19 cellular contexts compared by ENCODE assay signal in the genomic region with DNA sequence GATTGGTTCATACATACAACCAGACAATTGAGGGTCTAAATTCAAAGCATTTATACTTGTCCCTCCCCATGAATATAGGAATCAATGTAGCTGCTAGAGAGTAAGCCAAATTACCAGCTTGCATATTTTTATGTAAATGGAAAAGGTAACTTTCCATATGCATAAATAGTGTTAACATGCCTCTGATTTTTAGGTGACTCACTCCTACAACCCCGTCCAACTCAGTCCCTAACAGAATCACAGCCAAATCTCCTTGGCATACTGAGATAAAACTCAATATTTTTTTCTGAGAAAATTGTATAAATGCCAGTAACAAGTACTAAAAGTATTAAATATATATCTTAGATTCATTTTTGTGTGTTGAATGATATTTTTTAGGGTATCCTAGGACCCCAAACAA.
"Had no signal": no experiment of that assay in that cellular context is flagged by ENCODE, and none has a peak within 500 bp of the region (broad histone marks: within the 10 kb centered on the region; RNA-seq: fewer than 3 reads in every experiment).

No MANE protein-coding gene starts in this region.

- H3K4me3 Mint-ChIP-seq: activated CD4-positive, alpha-beta memory T cell treated with anti-CD3 and anti-CD28 coated beads, Interleukin-2, amount 10 ng/mL, durations not matched to agents 7 days and 5 days; activated T-cell treated with anti-CD3 and anti-CD28 coated beads, Interleukin-2, amount 50 U/mL, for 4 hours; brain; naive B cell had no signal

- H3K36me3 Mint-ChIP-seq: brain, naive B cell had no signal

- ATAC-seq: activated T-cell treated with anti-CD3 and anti-CD28 coated beads, Interleukin-2, amount 50 U/mL, for 4 hours; left lung had no signal

- H3K4me3 ChIP-seq: adrenal gland, left lung, skin epidermis had no signal

- H3K9me3 Mint-ChIP-seq: activated CD4-positive, alpha-beta memory T cell treated with anti-CD3 and anti-CD28 coated beads, Interleukin-2, amount 10 ng/mL, durations not matched to agents 7 days and 5 days; activated T-cell treated with anti-CD3 and anti-CD28 coated beads, Interleukin-2, amount 50 U/mL, for 4 hours had no signal

- H3K27me3 Mint-ChIP-seq: activated CD4-positive, alpha-beta memory T cell treated with anti-CD3 and anti-CD28 coated beads, Interleukin-2, amount 10 ng/mL, durations not matched to agents 7 days and 5 days; brain; naive B cell had no signal

- DNase-seq: activated CD4-positive, alpha-beta memory T cell treated with anti-CD3 and anti-CD28 coated beads, Interleukin-2, amount 10 ng/mL, durations not matched to agents 7 days and 5 days; activated CD4-positive, alpha-beta T cell treated with anti-CD3 and anti-CD28 coated beads for 4 hours; activated effector memory CD4-positive, alpha-beta T cell treated with Interleukin-2 at 50 U/mL for 16 hours; activated naive CD4-positive, alpha-beta T cell treated with anti-CD3 and anti-CD28 coated beads, Interleukin-2, amount 50 U/mL, for 16 hours; activated T-cell treated with anti-CD3 and anti-CD28 coated beads, Interleukin-2, amount 50 U/mL, for 4 hours; adrenal gland; cerebellar nuclear complex; effector CD8-positive, alpha-beta T cell; hippocampal formation; kidney; left lung; naive B cell; stimulated activated CD4-positive, alpha-beta T cell treated with anti-CD3 and anti-CD28 coated beads, Interleukin-15, amount 100 ng/mL, for 24 hours; stimulated activated CD4-positive, alpha-beta T cell treated with anti-CD3 and anti-CD28 coated beads, Interleukin-4, amount 100 ng/mL, for 1 hour; stimulated activated naive CD4-positive, alpha-beta T cell; substantia nigra; trophoblast cell had no signal

- H3K27ac Mint-ChIP-seq: activated CD4-positive, alpha-beta memory T cell treated with anti-CD3 and anti-CD28 coated beads, Interleukin-2, amount 10 ng/mL, durations not matched to agents 7 days and 5 days; brain; naive B cell had no signal

- H3K4me1 Mint-ChIP-seq: activated CD4-positive, alpha-beta memory T cell treated with anti-CD3 and anti-CD28 coated beads, Interleukin-2, amount 10 ng/mL, durations not matched to agents 7 days and 5 days; brain; naive B cell had no signal
